ENCODE assay signal across 30 cellular contexts in genomic region chr6:113718588-113718987, GRCh38.
"Had no signal": no experiment of that assay in that cellular context is flagged by ENCODE, and none has a peak within 500 bp of the region (broad histone marks: within the 10 kb centered on the region; RNA-seq: fewer than 3 reads in every experiment).

No MANE protein-coding gene starts in this region.

- H3K4me1 Mint-ChIP-seq: immature natural killer cell; naive thymus-derived CD8-positive, alpha-beta T cell; nephron progenitor cell had no signal

- H3K36me3 Mint-ChIP-seq: immature natural killer cell; memory B cell; mesothelial cell of epicardium; stimulated activated naive B cell treated with anti-CD40 and anti-IgM and Interleukin-4, amounts not matched to agents 10 μg/mL and 1 μg/mL and 100 μg/mL, for 72 hours had no signal

- H3K9me3 ChIP-seq: esophagus squamous epithelium, left ventricle myocardium inferior, lower lobe of right lung, ovary, psoas muscle, spleen, thoracic aorta, tibial nerve, upper lobe of right lung, uterus had no signal

- H3K9me3 Mint-ChIP-seq: mesothelial cell of epicardium; naive thymus-derived CD8-positive, alpha-beta T cell; nephron progenitor cell; stimulated activated naive CD8-positive, alpha-beta T cell treated with anti-CD3 and anti-CD28 coated beads, Interleukin-15, Interleukin-2, amounts not matched to agents 100 ng/mL and 50 ng/mL, for 24 hours had no signal

- H3K4me3 ChIP-seq: esophagus squamous epithelium, left ventricle myocardium inferior, lower lobe of right lung, ovary, psoas muscle, skin epidermis, spleen, thoracic aorta, tibial nerve, upper lobe of right lung, uterus had no signal

- H3K36me3 ChIP-seq: esophagus squamous epithelium, left ventricle myocardium inferior, lower lobe of right lung, ovary, spleen, thoracic aorta, tibial nerve, upper lobe of right lung, uterus had no signal

- H3K4me3 Mint-ChIP-seq: effector memory CD8-positive, alpha-beta T cell; immature natural killer cell; memory B cell; mesothelial cell of epicardium; naive thymus-derived CD8-positive, alpha-beta T cell; nephron progenitor cell; stimulated activated naive B cell treated with anti-CD40 and anti-IgM and Interleukin-4, amounts not matched to agents 10 μg/mL and 1 μg/mL and 100 μg/mL, for 72 hours; stimulated activated naive CD8-positive, alpha-beta T cell treated with anti-CD3 and anti-CD28 coated beads, Interleukin-15, Interleukin-2, amounts not matched to agents 100 ng/mL and 50 ng/mL, for 24 hours had no signal

- H3K27me3 Mint-ChIP-seq: memory B cell; stimulated activated naive CD8-positive, alpha-beta T cell treated with anti-CD3 and anti-CD28 coated beads, Interleukin-15, Interleukin-2, amounts not matched to agents 100 ng/mL and 50 ng/mL, for 24 hours had no signal

- H3K27ac Mint-ChIP-seq: effector memory CD8-positive, alpha-beta T cell; immature natural killer cell; memory B cell; mesothelial cell of epicardium; naive thymus-derived CD8-positive, alpha-beta T cell; nephron progenitor cell; stimulated activated naive B cell treated with anti-CD40 and anti-IgM and Interleukin-4, amounts not matched to agents 10 μg/mL and 1 μg/mL and 100 μg/mL, for 72 hours; stimulated activated naive CD8-positive, alpha-beta T cell treated with anti-CD3 and anti-CD28 coated beads, Interleukin-15, Interleukin-2, amounts not matched to agents 100 ng/mL and 50 ng/mL, for 24 hours had no signal

- DNase-seq: cortex of kidney; effector memory CD8-positive, alpha-beta T cell; esophagus squamous epithelium; foreskin melanocyte; glutamatergic neuron; hypothalamus; immature natural killer cell; islet precursor cell; kidney glomerular epithelial cell; left ventricle myocardium inferior; lower lobe of right lung; naive thymus-derived CD8-positive, alpha-beta T cell; nephron progenitor cell; nucleus accumbens; ovary; posterior cingulate gyrus; psoas muscle; right cardiac atrium; spleen; stimulated activated CD4-positive, alpha-beta T cell treated with anti-CD3 and anti-CD28 coated beads, Interleukin-2, amount 100 ng/mL, for 48 hours; stimulated activated naive B cell treated with anti-CD40 and anti-IgM and Interleukin-4, amounts not matched to agents 10 μg/mL and 1 μg/mL and 100 μg/mL, for 72 hours; upper lobe of right lung; uterus had no signal

- H3K4me1 ChIP-seq: esophagus squamous epithelium, left ventricle myocardium inferior, psoas muscle, tibial nerve, upper lobe of right lung, uterus had no signal

- H3K27ac ChIP-seq: esophagus squamous epithelium, left ventricle myocardium inferior, lower lobe of right lung, ovary, psoas muscle, skin epidermis, spleen, thoracic aorta, tibial nerve, upper lobe of right lung, uterus had no signal

- H3K27me3 ChIP-seq: esophagus squamous epithelium, ovary, spleen, tibial nerve, uterus had no signal

- FAIRE-seq: endometrium had no signal
